Comparison of ENCODE assay signal across 21 cellular contexts in the genomic region with DNA sequence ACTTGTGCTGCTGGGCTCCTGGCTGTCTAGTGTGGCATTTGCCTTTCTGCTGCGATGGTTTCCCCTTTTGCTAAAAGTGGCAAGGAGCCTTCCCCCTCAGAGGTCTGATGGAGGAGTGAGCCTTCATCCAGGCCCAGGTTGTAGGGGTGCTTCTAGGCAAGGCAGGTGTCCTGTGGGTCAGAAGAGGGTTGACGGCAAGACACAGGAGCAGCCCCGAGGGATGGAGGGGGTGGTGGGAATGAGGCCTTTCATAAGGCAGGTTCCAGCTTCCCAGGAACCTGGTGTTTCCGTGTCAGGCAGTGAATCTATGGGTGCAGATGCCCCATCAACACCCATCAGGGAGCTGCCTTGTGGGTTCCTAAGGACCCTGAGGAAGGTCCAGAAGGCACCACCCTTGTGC.
"Had no signal": no experiment of that assay in that cellular context is flagged by ENCODE, and none has a peak within 500 bp of the region (broad histone marks: within the 10 kb centered on the region; RNA-seq: fewer than 3 reads in every experiment).

No MANE protein-coding gene starts in this region.

- H3K4me3 ChIP-seq: left ventricle myocardium inferior, lung, pancreas, psoas muscle, sigmoid colon, vagina had no signal

- H3K27me3 ChIP-seq: vagina had no signal

- H3K9me3 Mint-ChIP-seq: activated CD4-positive, alpha-beta T cell treated with anti-CD3 and anti-CD28 coated beads, Interleukin-2, amount 10 ng/mL, durations not matched to agents 24 days and 14 days; activated T-cell treated with anti-CD3 and anti-CD28 coated beads, Interleukin-2, amount 50 U/mL, for 24 hours; dendritic cell treated with granulocyte-macrophage colony-stimulating factor and Interleukin-4, amounts not matched to agents 40 ng/mL and 50 ng/mL, for 4 days; nephron; stimulated activated memory B cell treated with anti-CD40 and anti-IgM and Interleukin-4, amounts not matched to agents 10 μg/mL and 1 μg/mL and 100 μg/mL, for 72 hours; stimulated activated naive CD8-positive, alpha-beta T cell treated with anti-CD3 and anti-CD28 coated beads, Interleukin-15, amount 100 ng/mL, for 72 hours; type B pancreatic cell had no signal

- DNase-seq: activated CD4-positive, alpha-beta T cell treated with anti-CD3 and anti-CD28 coated beads, Interleukin-2, amount 10 ng/mL, durations not matched to agents 24 days and 14 days; activated CD4-positive, CD25-positive, alpha-beta regulatory T cell treated with anti-CD3 and anti-CD28 coated beads, Interleukin-2, amount 50 U/mL, for 72 hours; activated CD8-positive, alpha-beta T cell treated with anti-CD3 and anti-CD28 coated beads, Interleukin-2, amount 10 ng/mL, durations not matched to agents 7 days and 5 days; activated gamma-delta T cell treated with Interleukin-2 at 50 U/mL for 16 hours; activated naive CD4-positive, alpha-beta T cell treated with anti-CD3 and anti-CD28 coated beads, Interleukin-2, amount 50 U/mL, for 16 hours; activated T-cell treated with anti-CD3 and anti-CD28 coated beads, Interleukin-2, amount 50 U/mL, for 24 hours; amniotic stem cell; effector CD4-positive, alpha-beta T cell; left ventricle myocardium inferior; pancreas; psoas muscle; sigmoid colon; small intestine; stimulated activated CD4-positive, alpha-beta T cell treated with anti-CD3 and anti-CD28 coated beads, Interleukin-4, amount 100 ng/mL, for 24 hours; stimulated activated naive CD8-positive, alpha-beta T cell treated with anti-CD3 and anti-CD28 coated beads, Interleukin-15, amount 100 ng/mL, for 72 hours had no signal

- H3K27ac Mint-ChIP-seq: activated CD4-positive, alpha-beta T cell treated with anti-CD3 and anti-CD28 coated beads, Interleukin-2, amount 10 ng/mL, durations not matched to agents 24 days and 14 days; activated CD8-positive, alpha-beta T cell treated with anti-CD3 and anti-CD28 coated beads, Interleukin-2, amount 10 ng/mL, durations not matched to agents 7 days and 5 days; activated T-cell treated with anti-CD3 and anti-CD28 coated beads, Interleukin-2, amount 50 U/mL, for 24 hours; dendritic cell treated with granulocyte-macrophage colony-stimulating factor and Interleukin-4, amounts not matched to agents 40 ng/mL and 50 ng/mL, for 4 days; nephron; stimulated activated memory B cell treated with anti-CD40 and anti-IgM and Interleukin-4, amounts not matched to agents 10 μg/mL and 1 μg/mL and 100 μg/mL, for 72 hours; stimulated activated naive CD8-positive, alpha-beta T cell treated with anti-CD3 and anti-CD28 coated beads, Interleukin-15, amount 100 ng/mL, for 72 hours; type B pancreatic cell had no signal

- H3K27me3 Mint-ChIP-seq: activated CD4-positive, alpha-beta T cell treated with anti-CD3 and anti-CD28 coated beads, Interleukin-2, amount 10 ng/mL, durations not matched to agents 24 days and 14 days; activated T-cell treated with anti-CD3 and anti-CD28 coated beads, Interleukin-2, amount 50 U/mL, for 24 hours; dendritic cell treated with granulocyte-macrophage colony-stimulating factor and Interleukin-4, amounts not matched to agents 40 ng/mL and 50 ng/mL, for 4 days; stimulated activated naive CD8-positive, alpha-beta T cell treated with anti-CD3 and anti-CD28 coated beads, Interleukin-15, amount 100 ng/mL, for 72 hours had no signal

- H3K4me1 Mint-ChIP-seq: activated CD4-positive, alpha-beta T cell treated with anti-CD3 and anti-CD28 coated beads, Interleukin-2, amount 10 ng/mL, durations not matched to agents 24 days and 14 days; stimulated activated naive CD8-positive, alpha-beta T cell treated with anti-CD3 and anti-CD28 coated beads, Interleukin-15, amount 100 ng/mL, for 72 hours had no signal

- H3K36me3 Mint-ChIP-seq: stimulated activated memory B cell treated with anti-CD40 and anti-IgM and Interleukin-4, amounts not matched to agents 10 μg/mL and 1 μg/mL and 100 μg/mL, for 72 hours; type B pancreatic cell had no signal

- H3K27ac ChIP-seq: left ventricle myocardium inferior, pancreas, psoas muscle, sigmoid colon, vagina had no signal

- H3K9me3 ChIP-seq: left ventricle myocardium inferior, pancreas, psoas muscle, sigmoid colon, vagina had no signal

- ATAC-seq: activated CD8-positive, alpha-beta T cell treated with anti-CD3 and anti-CD28 coated beads, Interleukin-2, amount 10 ng/mL, durations not matched to agents 7 days and 5 days; pancreas; psoas muscle; stimulated activated naive CD8-positive, alpha-beta T cell treated with anti-CD3 and anti-CD28 coated beads, Interleukin-15, amount 100 ng/mL, for 72 hours had no signal

- H3K4me1 ChIP-seq: left ventricle myocardium inferior, pancreas, psoas muscle, sigmoid colon, vagina had no signal

- H3K4me3 Mint-ChIP-seq: activated CD4-positive, alpha-beta T cell treated with anti-CD3 and anti-CD28 coated beads, Interleukin-2, amount 10 ng/mL, durations not matched to agents 24 days and 14 days; activated CD8-positive, alpha-beta T cell treated with anti-CD3 and anti-CD28 coated beads, Interleukin-2, amount 10 ng/mL, durations not matched to agents 7 days and 5 days; activated T-cell treated with anti-CD3 and anti-CD28 coated beads, Interleukin-2, amount 50 U/mL, for 24 hours; dendritic cell treated with granulocyte-macrophage colony-stimulating factor and Interleukin-4, amounts not matched to agents 40 ng/mL and 50 ng/mL, for 4 days; nephron; stimulated activated memory B cell treated with anti-CD40 and anti-IgM and Interleukin-4, amounts not matched to agents 10 μg/mL and 1 μg/mL and 100 μg/mL, for 72 hours; stimulated activated naive CD8-positive, alpha-beta T cell treated with anti-CD3 and anti-CD28 coated beads, Interleukin-15, amount 100 ng/mL, for 72 hours; type B pancreatic cell had no signal

- H3K36me3 ChIP-seq: left ventricle myocardium inferior, pancreas, sigmoid colon, vagina had no signal
